Comparison of ENCODE assay signal across 11 cellular contexts in the genomic region with DNA sequence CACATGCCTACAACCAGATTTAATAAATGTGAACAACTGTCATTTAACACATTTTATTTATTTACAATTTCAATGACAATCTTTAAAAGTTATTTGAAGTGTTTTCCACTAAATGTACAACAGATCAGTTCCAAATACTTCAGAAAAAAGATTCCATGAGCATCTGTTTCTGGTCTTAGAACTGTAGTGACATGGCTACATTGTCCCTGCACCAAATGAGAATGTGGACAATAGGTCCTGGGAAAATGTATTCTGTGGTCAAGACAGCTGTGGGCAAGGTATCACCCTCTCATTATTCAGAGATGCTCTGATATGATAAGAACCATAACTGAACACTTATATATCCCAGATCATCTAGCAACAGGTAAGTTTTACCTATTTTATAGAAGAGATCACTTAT. TPM values are rescaled to one million over a fixed set of nuclear protein-coding genes. Genes with fewer than 3 reads are reported as not detected.
DNase-seq lines count a peak whose midpoint lies in the region; ATAC-seq, FAIRE-seq and TF ChIP-seq lines count a peak whose summit lies in the region.
"Had no signal": no experiment of that assay in that cellular context is flagged by ENCODE, and none has a peak within 500 bp of the region (broad histone marks: within the 10 kb centered on the region; RNA-seq: fewer than 3 reads in every experiment).

No MANE protein-coding gene starts in this region.

- no peak for TF ChIP-seq CTCF in VCaP (conservative IDR thresholded peaks at IDR 0.05)
- no peak for TF ChIP-seq CTCF in natural killer cell (IDR thresholded peaks at IDR 0.05)

- peaks cover 77% of the 10 kb centered on the region for H3K4me1 Mint-ChIP-seq in T-helper 2 cell treated with Interferon-gamma antibody and Interleukin-4, amounts not matched to agents 5 μg/mL and 100 μg/mL, for 36 hours (ENCODE audit: low read depth)
- H3K4me1 Mint-ChIP-seq in natural killer cell, result peaks cover 95 to 96% of the 10 kb centered on the region in 2 donors

- no peak for ATAC-seq in natural killer cell

- FAIRE-seq in GM12891 (lab: Jason Lieb, UNC), result peak; percentile 81

- peak overlapping the region; percentile 56 for H3K4me3 Mint-ChIP-seq in T-helper 2 cell treated with Interferon-gamma antibody and Interleukin-4, amounts not matched to agents 5 μg/mL and 100 μg/mL, for 36 hours
- H3K4me3 Mint-ChIP-seq in natural killer cell, result peak overlapping the region; percentile 76
- H3K4me3 Mint-ChIP-seq: HFFc6 had no signal

- no peak for TF ChIP-seq POLR2A in GM12891 (IDR thresholded peaks at IDR 0.05; ENCODE audit: low read depth, low read length)

- intact Hi-C loops in natural killer cell (cut with micrococcal nuclease), result loop anchor here (2.0 kb wide), 1 partner anchor 85 kb away; a partner anchor contains a TSS

- H3K27ac Mint-ChIP-seq in T-helper 2 cell treated with Interferon-gamma antibody and Interleukin-4, amounts not matched to agents 5 μg/mL and 100 μg/mL, for 36 hours, result no peak overlapping the region
- H3K27ac Mint-ChIP-seq in natural killer cell, result peak overlapping the region; percentile 87 to 93
- H3K27ac Mint-ChIP-seq: HFFc6 had no signal

- H3K36me3 Mint-ChIP-seq in T-helper 2 cell treated with Interferon-gamma antibody and Interleukin-4, amounts not matched to agents 5 μg/mL and 100 μg/mL, for 36 hours (ENCODE audit: low read depth), result peaks cover 54% of the 10 kb centered on the region
- H3K36me3 Mint-ChIP-seq in natural killer cell, result no peaks in the 10 kb centered on the region

- no peak for DNase-seq in T-helper 2 cell treated with Interferon-gamma antibody and Interleukin-4, amounts not matched to agents 5 μg/mL and 100 μg/mL, for 36 hours (ENCODE audit: low spot score)
- DNase-seq in T-helper 2 cell (no peak), GM12891 (ENCODE audit: insufficient read length, low spot score) (no peak), natural killer cell (no peak), COLO829 (ENCODE audit: low spot score) (no peak), T1000 (lab: John Stamatoyannopoulos, UW) (no peak), NCI-H1436 (lab: John Stamatoyannopoulos, UW) (no peak)
- DNase-seq: cortex of kidney, NCI-H187 treated with DMSO at 0.1 percent for 48 hours had no signal

- H3K27me3 Mint-ChIP-seq in T-helper 2 cell treated with Interferon-gamma antibody and Interleukin-4, amounts not matched to agents 5 μg/mL and 100 μg/mL, for 36 hours (ENCODE audit: low read depth), result no peaks in the 10 kb centered on the region
- H3K27me3 Mint-ChIP-seq in natural killer cell (ENCODE audit: low read depth in 2 of 2), result no peaks in the 10 kb centered on the region

- peak overlapping the region; percentile 85 for H3K27ac ChIP-seq in VCaP

- no peaks in the 10 kb centered on the region for H3K9me3 Mint-ChIP-seq in T-helper 2 cell treated with Interferon-gamma antibody and Interleukin-4, amounts not matched to agents 5 μg/mL and 100 μg/mL, for 36 hours
- no peaks in the 10 kb centered on the region for H3K9me3 Mint-ChIP-seq in natural killer cell
- H3K9me3 Mint-ChIP-seq: HFFc6 had no signal

TF ChIP-seq in GM12891, 5 proteins besides CTCF, POLR2A, EP300 and RAD21:
- TF ChIP-seq PAX5 (IDR thresholded peaks at IDR 0.05; ENCODE audit: insufficient read depth, low read length, severe bottlenecking), result no peak

RNA-seq across cellular contexts. Expression of a gene that starts 43.7 kb away (rescaled TPM):
- 30.2 TPM for polyA plus RNA-seq in GM12891 (2012; ENCODE audit: low read depth, missing spikeins)
- 100 to 1,000 TPM; 174 to 216 (median 193) TPM for total RNA-seq in natural killer cell
